Comparison of ENCODE assay signal across 8 cellular contexts in genomic region chr3:40523781-40524180, GRCh38. TPM values are rescaled to one million over a fixed set of nuclear protein-coding genes. Genes with fewer than 3 reads are reported as not detected.
DNase-seq lines count a peak whose midpoint lies in the region; ATAC-seq and TF ChIP-seq lines count a peak whose summit lies in the region.

No MANE protein-coding gene starts in this region.

- peaks cover 26% of the 10 kb centered on the region for H3K36me3 Mint-ChIP-seq in T-helper 2 cell treated with Interferon-gamma antibody and Interleukin-4, amounts not matched to agents 5 μg/mL and 100 μg/mL, for 36 hours (ENCODE audit: low read depth)
- H3K36me3 Mint-ChIP-seq in activated T-helper 2 cell treated with anti-CD3 and anti-CD28 coated beads, Interferon-gamma antibody, Interleukin-2, Interleukin-4, amounts not matched to agents 10 μg/mL and 5 μg/mL and 100 μg/mL, durations not matched to agents 14 hours and 24 hours and 36 hours (ENCODE audit: low read depth) = peaks cover 29% of the 10 kb centered on the region

- peaks cover 18% of the 10 kb centered on the region for H3K4me1 ChIP-seq in suprapubic skin

- H3K4me3 ChIP-seq in suprapubic skin = peak overlapping the region; percentile 77

- H3K27me3 ChIP-seq in suprapubic skin = no peaks in the 10 kb centered on the region

- TF ChIP-seq POLR2A in suprapubic skin (IDR thresholded peaks at IDR 0.05) = no peak

- H3K4me1 Mint-ChIP-seq in T-helper 2 cell treated with Interferon-gamma antibody and Interleukin-4, amounts not matched to agents 5 μg/mL and 100 μg/mL, for 36 hours (ENCODE audit: low read depth) = peaks cover 24% of the 10 kb centered on the region
- H3K4me1 Mint-ChIP-seq in activated T-helper 2 cell treated with anti-CD3 and anti-CD28 coated beads, Interferon-gamma antibody, Interleukin-2, Interleukin-4, amounts not matched to agents 10 μg/mL and 5 μg/mL and 100 μg/mL, durations not matched to agents 14 hours and 24 hours and 36 hours (ENCODE audit: low read depth) = peaks cover 22% of the 10 kb centered on the region

- H3K9me3 ChIP-seq in suprapubic skin = no peaks in the 10 kb centered on the region

- TF ChIP-seq EP300 in suprapubic skin (IDR thresholded peaks at IDR 0.05) = no peak

- ATAC-seq in left lobe of liver (peak; percentile 12), HG03354 (IDR thresholded peaks at IDR 0.05; ENCODE audit: poor library complexity, severe bottlenecking, unreplicated experiment) (no peak)

- H3K9me3 Mint-ChIP-seq in T-helper 2 cell treated with Interferon-gamma antibody and Interleukin-4, amounts not matched to agents 5 μg/mL and 100 μg/mL, for 36 hours = no peaks in the 10 kb centered on the region
- no peaks in the 10 kb centered on the region for H3K9me3 Mint-ChIP-seq in activated T-helper 2 cell treated with anti-CD3 and anti-CD28 coated beads, Interferon-gamma antibody, Interleukin-2, Interleukin-4, amounts not matched to agents 10 μg/mL and 5 μg/mL and 100 μg/mL, durations not matched to agents 14 hours and 24 hours and 36 hours

- intact Hi-C loops in activated T-helper 2 cell treated with anti-CD3 and anti-CD28 coated beads, Interferon-gamma antibody, Interleukin-2, Interleukin-4, amounts not matched to agents 10 μg/mL and 5 μg/mL and 100 μg/mL, durations not matched to agents 14 hours and 24 hours and 36 hours (cut with micrococcal nuclease) = loop anchor here (1.0 kb wide), 5 partner anchors 17 to 214 kb away; partner anchors contain the start of genes EIF1B, RPL14, ZNF619 and ZNF620

- peak overlapping the region; percentile 81 for H3K27ac Mint-ChIP-seq in T-helper 2 cell treated with Interferon-gamma antibody and Interleukin-4, amounts not matched to agents 5 μg/mL and 100 μg/mL, for 36 hours
- H3K27ac Mint-ChIP-seq in activated T-helper 2 cell treated with anti-CD3 and anti-CD28 coated beads, Interferon-gamma antibody, Interleukin-2, Interleukin-4, amounts not matched to agents 10 μg/mL and 5 μg/mL and 100 μg/mL, durations not matched to agents 14 hours and 24 hours and 36 hours = peak overlapping the region; percentile 62

- TF ChIP-seq CTCF in suprapubic skin (IDR thresholded peaks at IDR 0.05) = no peak

- peak overlapping the region; percentile 99 for H3K4me3 Mint-ChIP-seq in T-helper 2 cell treated with Interferon-gamma antibody and Interleukin-4, amounts not matched to agents 5 μg/mL and 100 μg/mL, for 36 hours
- peak overlapping the region; percentile 95 for H3K4me3 Mint-ChIP-seq in activated T-helper 2 cell treated with anti-CD3 and anti-CD28 coated beads, Interferon-gamma antibody, Interleukin-2, Interleukin-4, amounts not matched to agents 10 μg/mL and 5 μg/mL and 100 μg/mL, durations not matched to agents 14 hours and 24 hours and 36 hours (ENCODE audit: low read depth)

- DNase-seq in T-helper 2 cell treated with Interferon-gamma antibody and Interleukin-4, amounts not matched to agents 5 μg/mL and 100 μg/mL, for 36 hours (ENCODE audit: low spot score) = no peak
- DNase-seq in T-helper 2 cell (no peak), left lobe of liver (ENCODE audit: low spot score) (no peak), suprapubic skin (ENCODE audit: low spot score in 2 of 2) (no peak), NCI-H2107 (lab: John Stamatoyannopoulos, UW) (no peak), NCI-H2081 (lab: John Stamatoyannopoulos, UW) (no peak)
- DNase-seq in activated T-helper 2 cell treated with anti-CD3 and anti-CD28 coated beads, Interferon-gamma antibody, Interleukin-2, Interleukin-4, amounts not matched to agents 10 μg/mL and 5 μg/mL and 100 μg/mL, durations not matched to agents 14 hours and 24 hours and 36 hours (ENCODE audit: low spot score) = no peak

- peaks cover 16% of the 10 kb centered on the region for H3K36me3 ChIP-seq in suprapubic skin

- H3K27me3 Mint-ChIP-seq in T-helper 2 cell treated with Interferon-gamma antibody and Interleukin-4, amounts not matched to agents 5 μg/mL and 100 μg/mL, for 36 hours (ENCODE audit: low read depth) = no peaks in the 10 kb centered on the region
- H3K27me3 Mint-ChIP-seq in activated T-helper 2 cell treated with anti-CD3 and anti-CD28 coated beads, Interferon-gamma antibody, Interleukin-2, Interleukin-4, amounts not matched to agents 10 μg/mL and 5 μg/mL and 100 μg/mL, durations not matched to agents 14 hours and 24 hours and 36 hours (ENCODE audit: low read depth) = no peaks in the 10 kb centered on the region

- WGBS in suprapubic skin = 24% methylated on average over 2 of the region's 2 CpGs

- peak overlapping the region; percentile 86 for H3K27ac ChIP-seq in suprapubic skin

RNA-seq across cellular contexts. Expression of gene ZNF621, which starts 1.0 kb away (rescaled TPM):
- 21.4 and 23.9 TPM in 2 replicates for total RNA-seq in activated T-helper 2 cell treated with anti-CD3 and anti-CD28 coated beads, Interferon-gamma antibody, Interleukin-2, Interleukin-4, amounts not matched to agents 10 μg/mL and 5 μg/mL and 100 μg/mL, durations not matched to agents 14 hours and 24 hours and 36 hours
- total RNA-seq in left lobe of liver (8.1 TPM), suprapubic skin (10 to 100 TPM in 3 of 4 donors, 1 to 10 TPM in 1; 9.5 to 29.0 (median 14.6) TPM)

RNA-seq across cellular contexts. Expression of gene ZNF620, which starts 17.9 kb away (rescaled TPM):
- 6.3 and 6.7 TPM in 2 replicates for total RNA-seq in activated T-helper 2 cell treated with anti-CD3 and anti-CD28 coated beads, Interferon-gamma antibody, Interleukin-2, Interleukin-4, amounts not matched to agents 10 μg/mL and 5 μg/mL and 100 μg/mL, durations not matched to agents 14 hours and 24 hours and 36 hours
- total RNA-seq in left lobe of liver (1.0 TPM), suprapubic skin (1 to 10 TPM in 3 of 4 donors, under 1 TPM in 1; 0.60 to 2.9 (median 1.6) TPM)

RNA-seq across cellular contexts. Expression of gene ZNF619, which starts 46.9 kb away (rescaled TPM):
- total RNA-seq in activated T-helper 2 cell treated with anti-CD3 and anti-CD28 coated beads, Interferon-gamma antibody, Interleukin-2, Interleukin-4, amounts not matched to agents 10 μg/mL and 5 μg/mL and 100 μg/mL, durations not matched to agents 14 hours and 24 hours and 36 hours = 7.8 and 9.1 TPM in 2 replicates
- total RNA-seq in left lobe of liver (6.1 TPM), suprapubic skin (10 to 100 TPM in 1 of 4 donors, 1 to 10 TPM in 3; 4.1 to 10.4 (median 6.1) TPM)
